In the genomic region with DNA sequence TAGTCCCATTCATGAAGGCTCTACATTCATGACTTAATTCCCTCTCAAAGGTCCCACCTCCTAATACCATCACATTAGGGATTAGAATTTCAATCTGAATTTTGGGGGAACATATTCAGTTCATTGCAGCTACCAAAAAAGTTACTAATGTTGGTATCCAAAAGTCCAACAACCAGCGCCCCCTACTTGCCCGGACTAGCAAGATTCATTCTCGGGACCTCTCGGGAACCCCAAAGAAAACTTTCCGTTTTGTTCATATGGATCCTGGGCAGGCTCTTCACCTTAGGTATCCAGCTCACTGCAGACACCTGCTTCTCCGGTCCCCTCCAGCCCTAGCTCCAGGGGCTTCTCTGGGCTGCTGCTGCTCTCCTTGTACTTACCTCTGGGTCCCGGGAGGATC, we compare ENCODE assay signal across 9 cellular contexts. TPM values are rescaled to one million over a fixed set of nuclear protein-coding genes. Genes with fewer than 3 reads are reported as not detected.
DNase-seq lines count a peak whose midpoint lies in the region; ATAC-seq, FAIRE-seq and TF ChIP-seq lines count a peak whose summit lies in the region.
"Had no signal": no experiment of that assay in that cellular context is flagged by ENCODE, and none has a peak within 500 bp of the region (broad histone marks: within the 10 kb centered on the region; RNA-seq: fewer than 3 reads in every experiment).

No MANE protein-coding gene starts in this region.

- H3K4me1 Mint-ChIP-seq in activated naive CD8-positive, alpha-beta T cell treated with anti-CD3 and anti-CD28 coated beads, Interleukin-2, amount 50 U/mL, for 24 hours, result peaks cover 24% of the 10 kb centered on the region
- H3K4me1 Mint-ChIP-seq in activated T-helper 1 cell treated with anti-CD3 and anti-CD28 coated beads, Interleukin-12 subunit alpha, Interleukin-12 subunit beta, Interleukin-2, Interleukin-4 antibody, amounts not matched to agents 30 ng/mL and 10 ng/mL and 1 ng/mL, durations not matched to agents 14 hours and 24 hours and 36 hours (ENCODE audit: low read depth), result peaks cover 34% of the 10 kb centered on the region

- H3K36me3 ChIP-seq in lower lobe of right lung, result no peaks in the 10 kb centered on the region

- no peak for DNase-seq in D721Med (ENCODE audit: insufficient read length, low spot score)
- peak; percentile 79 to 91 for DNase-seq in Kasumi-1 (lab: John Stamatoyannopoulos, UW)
- peak; percentile 47 for DNase-seq in activated naive CD8-positive, alpha-beta T cell treated with anti-CD3 and anti-CD28 coated beads, Interleukin-2, amount 50 U/mL, for 24 hours
- no peak for DNase-seq in lower lobe of right lung
- no peak for DNase-seq in activated T-helper 1 cell treated with anti-CD3 and anti-CD28 coated beads, Interleukin-12 subunit alpha, Interleukin-12 subunit beta, Interleukin-2, Interleukin-4 antibody, amounts not matched to agents 30 ng/mL and 10 ng/mL and 1 ng/mL, durations not matched to agents 14 hours and 24 hours and 36 hours (ENCODE audit: low spot score)
- DNase-seq: immature natural killer cell had no signal

- peak overlapping the region; percentile 84 for H3K27ac Mint-ChIP-seq in activated naive CD8-positive, alpha-beta T cell treated with anti-CD3 and anti-CD28 coated beads, Interleukin-2, amount 50 U/mL, for 24 hours
- no peak overlapping the region for H3K27ac Mint-ChIP-seq in activated T-helper 1 cell treated with anti-CD3 and anti-CD28 coated beads, Interleukin-12 subunit alpha, Interleukin-12 subunit beta, Interleukin-2, Interleukin-4 antibody, amounts not matched to agents 30 ng/mL and 10 ng/mL and 1 ng/mL, durations not matched to agents 14 hours and 24 hours and 36 hours

- H3K36me3 Mint-ChIP-seq in activated naive CD8-positive, alpha-beta T cell treated with anti-CD3 and anti-CD28 coated beads, Interleukin-2, amount 50 U/mL, for 24 hours (ENCODE audit: low read depth), result no peaks in the 10 kb centered on the region
- no peaks in the 10 kb centered on the region for H3K36me3 Mint-ChIP-seq in activated T-helper 1 cell treated with anti-CD3 and anti-CD28 coated beads, Interleukin-12 subunit alpha, Interleukin-12 subunit beta, Interleukin-2, Interleukin-4 antibody, amounts not matched to agents 30 ng/mL and 10 ng/mL and 1 ng/mL, durations not matched to agents 14 hours and 24 hours and 36 hours (ENCODE audit: low read depth)
- H3K36me3 Mint-ChIP-seq: immature natural killer cell had no signal

- H3K27me3 Mint-ChIP-seq in activated naive CD8-positive, alpha-beta T cell treated with anti-CD3 and anti-CD28 coated beads, Interleukin-2, amount 50 U/mL, for 24 hours, result peaks cover 2% of the 10 kb centered on the region
- H3K27me3 Mint-ChIP-seq in activated T-helper 1 cell treated with anti-CD3 and anti-CD28 coated beads, Interleukin-12 subunit alpha, Interleukin-12 subunit beta, Interleukin-2, Interleukin-4 antibody, amounts not matched to agents 30 ng/mL and 10 ng/mL and 1 ng/mL, durations not matched to agents 14 hours and 24 hours and 36 hours (ENCODE audit: insufficient read depth), result peaks cover 2% of the 10 kb centered on the region

- intact Hi-C loops in lower lobe of right lung (cut with DNase I), result no loop called here
- intact Hi-C loops in activated T-helper 1 cell treated with anti-CD3 and anti-CD28 coated beads, Interleukin-12 subunit alpha, Interleukin-12 subunit beta, Interleukin-2, Interleukin-4 antibody, amounts not matched to agents 30 ng/mL and 10 ng/mL and 1 ng/mL, durations not matched to agents 14 hours and 24 hours and 36 hours (cut with micrococcal nuclease), result loop anchor here (2.0 kb wide), 1 partner anchor 60 kb away; no protein-coding TSS in a partner anchor

- no peak overlapping the region for H3K4me3 Mint-ChIP-seq in activated naive CD8-positive, alpha-beta T cell treated with anti-CD3 and anti-CD28 coated beads, Interleukin-2, amount 50 U/mL, for 24 hours
- H3K4me3 Mint-ChIP-seq in activated T-helper 1 cell treated with anti-CD3 and anti-CD28 coated beads, Interleukin-12 subunit alpha, Interleukin-12 subunit beta, Interleukin-2, Interleukin-4 antibody, amounts not matched to agents 30 ng/mL and 10 ng/mL and 1 ng/mL, durations not matched to agents 14 hours and 24 hours and 36 hours, result no peak overlapping the region

- TF ChIP-seq CTCF in D721Med (IDR thresholded peaks at IDR 0.05; ENCODE audit: insufficient read depth, missing control alignments) (peak; percentile 36), lower lobe of right lung (IDR thresholded peaks at IDR 0.05) (peak; percentile 35)

- no peaks in the 10 kb centered on the region for H3K9me3 Mint-ChIP-seq in activated naive CD8-positive, alpha-beta T cell treated with anti-CD3 and anti-CD28 coated beads, Interleukin-2, amount 50 U/mL, for 24 hours
- no peaks in the 10 kb centered on the region for H3K9me3 Mint-ChIP-seq in activated T-helper 1 cell treated with anti-CD3 and anti-CD28 coated beads, Interleukin-12 subunit alpha, Interleukin-12 subunit beta, Interleukin-2, Interleukin-4 antibody, amounts not matched to agents 30 ng/mL and 10 ng/mL and 1 ng/mL, durations not matched to agents 14 hours and 24 hours and 36 hours
- H3K9me3 Mint-ChIP-seq: immature natural killer cell had no signal

- FAIRE-seq in D721Med (lab: Jason Lieb, UNC), result no peak

- no peak for ATAC-seq in activated naive CD8-positive, alpha-beta T cell treated with anti-CD3 and anti-CD28 coated beads, Interleukin-2, amount 50 U/mL, for 24 hours
- ATAC-seq in lower lobe of right lung (peak in 1 of 2 donors; percentile 35), HG03469 (IDR thresholded peaks at IDR 0.05; ENCODE audit: unreplicated experiment) (no peak), HG03095 (IDR thresholded peaks at IDR 0.05; ENCODE audit: unreplicated experiment) (no peak), HG02970 (IDR thresholded peaks at IDR 0.05; ENCODE audit: low FRiP score, unreplicated experiment) (no peak)

- H3K4me3 ChIP-seq in lower lobe of right lung, result no peak overlapping the region

- peaks cover 6% of the 10 kb centered on the region for H3K4me1 ChIP-seq in lower lobe of right lung

- H3K27me3 ChIP-seq in lower lobe of right lung (ENCODE audit: low read depth), result no peaks in the 10 kb centered on the region

- H3K9me3 ChIP-seq in lower lobe of right lung, result no peaks in the 10 kb centered on the region

- no peak overlapping the region for H3K27ac ChIP-seq in lower lobe of right lung

RNA-seq across cellular contexts. Expression of gene GRK5, which starts 8.9 kb away (rescaled TPM):
- total RNA-seq in lower lobe of right lung, result 68.7 TPM
- 25.3 and 25.8 TPM in 2 replicates for total RNA-seq in activated T-helper 1 cell treated with anti-CD3 and anti-CD28 coated beads, Interleukin-12 subunit alpha, Interleukin-12 subunit beta, Interleukin-2, Interleukin-4 antibody, amounts not matched to agents 30 ng/mL and 10 ng/mL and 1 ng/mL, durations not matched to agents 14 hours and 24 hours and 36 hours

RNA-seq across cellular contexts. Expression of gene PRDX3, which starts 19.8 kb away (rescaled TPM):
- 82.0 TPM for total RNA-seq in lower lobe of right lung
- total RNA-seq in activated T-helper 1 cell treated with anti-CD3 and anti-CD28 coated beads, Interleukin-12 subunit alpha, Interleukin-12 subunit beta, Interleukin-2, Interleukin-4 antibody, amounts not matched to agents 30 ng/mL and 10 ng/mL and 1 ng/mL, durations not matched to agents 14 hours and 24 hours and 36 hours, result 158 and 163 TPM in 2 replicates

RNA-seq across cellular contexts. Expression of gene SFXN4, which starts 32.9 kb away (rescaled TPM):
- total RNA-seq in lower lobe of right lung, result 14.6 TPM
- total RNA-seq in activated T-helper 1 cell treated with anti-CD3 and anti-CD28 coated beads, Interleukin-12 subunit alpha, Interleukin-12 subunit beta, Interleukin-2, Interleukin-4 antibody, amounts not matched to agents 30 ng/mL and 10 ng/mL and 1 ng/mL, durations not matched to agents 14 hours and 24 hours and 36 hours, result 58.2 and 58.7 TPM in 2 replicates

Comparison
In these comparisons a context has a peak if more than half of its experiments do, and no peak if none do; other contexts are left out.
1. DNase-seq: peak in Kasumi-1 (2 of 2) and activated naive CD8-positive, alpha-beta T cell treated with anti-CD3 and anti-CD28 coated beads, Interleukin-2, amount 50 U/mL, for 24 hours (single experiment); none in D721Med (single experiment), lower lobe of right lung (single experiment) and activated T-helper 1 cell treated with anti-CD3 and anti-CD28 coated beads, Interleukin-12 subunit alpha, Interleukin-12 subunit beta, Interleukin-2, Interleukin-4 antibody, amounts not matched to agents 30 ng/mL and 10 ng/mL and 1 ng/mL, durations not matched to agents 14 hours and 24 hours and 36 hours (single experiment).